In the genomic region with DNA sequence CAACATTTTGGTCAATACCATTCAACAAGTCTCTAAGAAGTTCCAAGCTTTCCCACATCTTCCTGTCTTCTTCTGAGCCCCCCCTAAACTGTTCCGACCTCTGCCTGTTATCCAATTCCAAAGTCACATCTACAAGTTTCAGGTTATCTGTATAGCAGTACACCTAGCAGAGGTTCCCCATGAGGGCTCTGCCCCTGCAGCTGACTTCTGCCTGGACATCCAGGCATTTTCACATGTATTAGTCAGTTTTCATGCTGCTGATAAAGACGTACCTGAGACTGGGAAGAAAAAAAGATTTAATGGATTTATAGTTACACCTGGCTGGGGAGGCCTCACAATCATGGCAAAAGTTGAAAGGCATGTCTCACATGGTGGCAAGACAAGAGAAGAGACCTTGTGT, we compare ENCODE assay signal across 29 cellular contexts. TPM values are rescaled to one million over a fixed set of nuclear protein-coding genes. Genes with fewer than 3 reads are reported as not detected.
DNase-seq lines count a peak whose midpoint lies in the region; ATAC-seq, FAIRE-seq and TF ChIP-seq lines count a peak whose summit lies in the region.
"Had no signal": no experiment of that assay in that cellular context is flagged by ENCODE, and none has a peak within 500 bp of the region (broad histone marks: within the 10 kb centered on the region; RNA-seq: fewer than 3 reads in every experiment).

No MANE protein-coding gene starts in this region.

- no peak overlapping the region for H2AK5ac ChIP-seq in mesendoderm (ENCODE audit: low read length)

- no peaks in the 10 kb centered on the region for H4K20me1 ChIP-seq in GM12878 (ENCODE audit: control insufficient read depth, insufficient read depth)
- H4K20me1 ChIP-seq: BLaER1 had no signal

- ATAC-seq in GM12878 = no peak

- H4K8ac ChIP-seq in mesendoderm (ENCODE audit: low read depth, low read length) = no peak overlapping the region

- H3K27ac ChIP-seq in GM12878 (ENCODE audit: control insufficient read depth, insufficient read depth) (no peak overlapping the region), mesendoderm (ENCODE audit: low read depth, low read length) (no peak overlapping the region)
- H3K27ac ChIP-seq: BLaER1 had no signal

- TF ChIP-seq EP300 in GM12878 (IDR thresholded peaks at IDR 0.05; ENCODE audit: borderline replicate concordance in 1 of 2, control insufficient read depth in 1 of 2, low read depth in 2 of 2, low read length in 2 of 2) = no peak

- peak; percentile 36 for DNase-seq in DMS53 (lab: John Stamatoyannopoulos, UW)
- DNase-seq in DMS53 treated with DMSO at 0.1 percent for 48 hours (lab: John Stamatoyannopoulos, UW; ENCODE audit: unreplicated experiment) = no peak
- DNase-seq in GM12878 (ENCODE audit: low read depth, low spot score) = no peak
- DNase-seq in mesendoderm = peak; percentile 22
- DNase-seq in NCI-H524 treated with DMSO at 0.1 percent for 48 hours (lab: John Stamatoyannopoulos, UW) = no peak
- no peak for DNase-seq in NCI-H128 (lab: John Stamatoyannopoulos, UW; ENCODE audit: unreplicated experiment)
- no peak for DNase-seq in SK-N-DZ (ENCODE audit: low spot score)
- DNase-seq: 8988T; ACHN; BE2C; C1 segment of cervical spinal cord; CD4-positive, alpha-beta memory T cell; CD4-positive, CD25-positive, alpha-beta regulatory T cell; CD8-positive, alpha-beta memory T cell; COR-L47; DMS153; DMS79; DND-41; EL; GDM1 had no signal

- H3K56ac ChIP-seq in mesendoderm (ENCODE audit: low read length) = no peak overlapping the region

- H3K9me3 ChIP-seq in GM12878 (replicated peaks; ENCODE audit: control insufficient read depth, insufficient read depth, low read length) = peaks cover 10% of the 10 kb centered on the region; the same call in 2 of the 3 replicates

- TF ChIP-seq CTCF in GM12878 (IDR thresholded peaks at IDR 0.05 in 2 of 3, conservative IDR thresholded peaks at IDR 0.05 in 1 of 3; ENCODE audit: control insufficient read depth in 2 of 3, extremely low read depth in 1 of 3, insufficient read depth in 1 of 3, low read depth in 3 of 3, low read length in 3 of 3) = no peak

- TF ChIP-seq POLR2A in GM12878 (IDR thresholded peaks at IDR 0.05; ENCODE audit: low read depth, low read length) = no peak

- BruUV-seq in GM12878 (replicated peaks; lab: Mats Ljungman, UMichigan) = no TSS peak

- SMC1A ChIA-PET in GM12878 (lab: Charles Lee; ENCODE audit: uncharacterized antibody, unreplicated experiment) = no interaction called here

- no peaks in the 10 kb centered on the region; a peak in 1 of 4 replicates for H3K27me3 ChIP-seq in GM12878 (replicated peaks in 1 of 2; ENCODE audit: control insufficient read depth in 2 of 2, insufficient read depth in 2 of 2, low read length in 1 of 2)
- H3K27me3 ChIP-seq in mesendoderm (ENCODE audit: insufficient read depth, low read length, poor library complexity) = no peaks in the 10 kb centered on the region
- H3K27me3 ChIP-seq: BE2C, BLaER1 had no signal

- no peak for TF ChIP-seq RAD21 in GM12878 (IDR thresholded peaks at IDR 0.05; ENCODE audit: insufficient read depth, low read depth, low read length)

- CTCF ChIA-PET in GM12878 (lab: Yijun Ruan, JAX) = no interaction called here

- H2BK120ac ChIP-seq in mesendoderm (ENCODE audit: low read depth, low read length) = no peak overlapping the region

- H2BK15ac ChIP-seq in mesendoderm (replicated peaks; ENCODE audit: low read depth) = no peak overlapping the region

- intact Hi-C loops in GM12878 (cut with micrococcal nuclease; ENCODE audit: unreplicated experiment) = no loop called here

- H3K79me2 ChIP-seq in GM12878 (ENCODE audit: control insufficient read depth, insufficient read depth, low read length) (no peaks in the 10 kb centered on the region), mesendoderm (ENCODE audit: control insufficient read depth, insufficient read depth, low read length) (no peaks in the 10 kb centered on the region)

- no peak overlapping the region for H3K23ac ChIP-seq in mesendoderm (ENCODE audit: low read length)

- no peak overlapping the region for H2BK5ac ChIP-seq in mesendoderm (ENCODE audit: low read length)

- no peak overlapping the region for H2AFZ ChIP-seq in GM12878 (ENCODE audit: control insufficient read depth, low read depth, low read length)

- H3K4me3 ChIP-seq in GM12878 (no peak overlapping the region), mesendoderm (ENCODE audit: low read length) (no peak overlapping the region)
- H3K4me3 ChIP-seq: BLaER1 had no signal

- H3K36me3 ChIP-seq in GM12878 (ENCODE audit: control insufficient read depth in 2 of 2, insufficient read depth in 2 of 2, low read length in 1 of 2) = no peaks in the 10 kb centered on the region
- H3K36me3 ChIP-seq in mesendoderm (ENCODE audit: control insufficient read depth, insufficient read depth, low read length) = no peaks in the 10 kb centered on the region
- H3K36me3 ChIP-seq: BE2C, BLaER1 had no signal

- no peak overlapping the region for H3K4me2 ChIP-seq in GM12878 (ENCODE audit: control insufficient read depth, insufficient read depth)
- H3K4me2 ChIP-seq in mesendoderm (ENCODE audit: low read length) = no peak overlapping the region
- H3K4me2 ChIP-seq: BLaER1 had no signal

- H3K9ac ChIP-seq in GM12878 (ENCODE audit: control insufficient read depth, insufficient read depth, low read length) (no peak overlapping the region), mesendoderm (ENCODE audit: low read length) (no peak overlapping the region)
- H3K9ac ChIP-seq: BLaER1 had no signal

- RAD21 ChIA-PET in GM12878 (lab: Charles Lee; ENCODE audit: unreplicated experiment) = no interaction called here

- H3K18ac ChIP-seq in mesendoderm (ENCODE audit: low read length) = no peak overlapping the region

- POLR2A ChIA-PET in GM12878 (lab: Charles Lee) = no interaction called here

- no peak overlapping the region for H3K4ac ChIP-seq in mesendoderm (ENCODE audit: low read depth, low read length)

- no peak for FAIRE-seq in GM12878 (lab: Jason Lieb, UNC)
- FAIRE-seq: A204.1, GM12891, GM19239 had no signal

- H3K4me1 ChIP-seq in GM12878 (ENCODE audit: control insufficient read depth, insufficient read depth, low read length) (no peaks in the 10 kb centered on the region), mesendoderm (ENCODE audit: control insufficient read depth, low read depth, low read length) (no peaks in the 10 kb centered on the region)
- H3K4me1 ChIP-seq: BE2C, BLaER1 had no signal

- in situ Hi-C loops in GM12878 (cut with MboI) = no loop called here

- WGBS in GM12878 (ENCODE audit: insufficient coverage, insufficient replicate concordance, low lambda C conversion rate, missing lambda C conversion rate) = 13% methylated on average over 2 of the region's 2 CpGs
- no CpG with 5 or more reads among the region's 2 CpGs for WGBS in mesendoderm (ENCODE audit: extremely low coverage, insufficient coverage, low lambda C conversion rate)

- H3K79me1 ChIP-seq in mesendoderm (ENCODE audit: low read length) = no peaks in the 10 kb centered on the region

- H4K5ac ChIP-seq in mesendoderm (ENCODE audit: low read length) = no peak overlapping the region

RNA-seq across cellular contexts. Expression of gene PLA2G1B, which starts 10.2 kb away (rescaled TPM):
- not detected in 2 replicates for total RNA-seq in GM12878 (2013; cell fraction: nucleolus; rRNA removed)
- not detected in 2 replicates for total RNA-seq in GM12878 (2014; rRNA removed)
- total RNA-seq in GM12878 (2014; rRNA removed; fragmentation: Illumina TruSeq; extraction: Trizol) = not detected in 2 replicates
- 2.5 TPM in 1 of 2 replicates, not detected in the other for total RNA-seq in GM12878 (2021)
- not detected for polyA plus RNA-seq in GM12878 (2011; ENCODE audit: low read depth)
- polyA plus RNA-seq in GM12878 (2011; rRNA removed) = not detected in 2 replicates
- polyA plus RNA-seq in GM12878 (2011; cell fraction: cytosol; rRNA removed) = not detected in 2 replicates
- not detected in 2 replicates for polyA plus RNA-seq in GM12878 (2011; cell fraction: nucleus; rRNA removed)
- polyA plus RNA-seq in GM12878 (2012) = not detected in 2 replicates
- not detected in 2 replicates for polyA plus RNA-seq in GM12878 (2014; fragmentation: Illumina TruSeq; extraction: Trizol)
- not detected for polyA plus RNA-seq in GM12878 (2014; fragmentation: Nextera tagmentation; extraction: Ambion mirVana)
- not detected in 2 replicates for polyA plus RNA-seq in GM12878 (2014; rRNA removed)
- polyA plus RNA-seq in GM12878 (2016; fragmentation: Nextera tagmentation; extraction: Ambion mirVana) = not detected
- not detected in 2 replicates for polyA minus RNA-seq in GM12878 (2011; rRNA and poly(A)+ RNA removed)
- polyA minus RNA-seq in GM12878 (2011; cell fraction: cytosol; rRNA and poly(A)+ RNA removed) = not detected in 2 replicates
- polyA minus RNA-seq in GM12878 (2011; cell fraction: nucleus; rRNA and poly(A)+ RNA removed) = not detected in 2 replicates
- polyA plus RNA-seq in mesendoderm (2013, experiment 1 of 2) = not detected
- polyA plus RNA-seq in mesendoderm (2013, experiment 2 of 2) = not detected
- not detected in 2 replicates for polyA plus RNA-seq in SK-N-DZ (2014; cell fraction: cytosol; rRNA removed)
- not detected in 2 replicates for polyA plus RNA-seq in SK-N-DZ (2014; cell fraction: nucleus; rRNA removed)
- total RNA-seq: A673; CD4-positive, alpha-beta memory T cell; CD4-positive, CD25-positive, alpha-beta regulatory T cell; CD8-positive, alpha-beta memory T cell; Daoy; G401 had no signal
- polyA plus RNA-seq: CD14-positive monocyte; CD8-positive, alpha-beta memory T cell had no signal

RNA-seq across cellular contexts. Expression of gene MSI1, which starts 31.2 kb away (rescaled TPM):
- not detected in 2 replicates for total RNA-seq in GM12878 (2013; cell fraction: nucleolus; rRNA removed)
- total RNA-seq in GM12878 (2014; rRNA removed) (not detected in 2 replicates), GM12878 (2014; rRNA removed; fragmentation: Illumina TruSeq; extraction: Trizol) (not detected in 2 replicates), GM12878 (2021) (0.16 TPM in 1 of 2 replicates, not detected in the other)
- not detected for polyA plus RNA-seq in GM12878 (2011; ENCODE audit: low read depth)
- polyA plus RNA-seq in GM12878 (2011; rRNA removed) (not detected in 2 replicates), GM12878 (2014; fragmentation: Illumina TruSeq; extraction: Trizol) (not detected in 2 replicates), GM12878 (2014; fragmentation: Nextera tagmentation; extraction: Ambion mirVana) (not detected), GM12878 (2014; rRNA removed) (not detected in 2 replicates), GM12878 (2016; fragmentation: Nextera tagmentation; extraction: Ambion mirVana) (under 1 TPM in 1 of 2 experiments, not detected in 1; 0.04 TPM)
- not detected in 2 replicates for polyA plus RNA-seq in GM12878 (2011; cell fraction: cytosol; rRNA removed)
- polyA plus RNA-seq in GM12878 (2011; cell fraction: nucleus; rRNA removed) = not detected in 2 replicates
- not detected in 2 replicates for polyA plus RNA-seq in GM12878 (2012)
- not detected in 2 replicates for polyA minus RNA-seq in GM12878 (2011; rRNA and poly(A)+ RNA removed)
- not detected in 2 replicates for polyA minus RNA-seq in GM12878 (2011; cell fraction: cytosol; rRNA and poly(A)+ RNA removed)
- not detected in 2 replicates for polyA minus RNA-seq in GM12878 (2011; cell fraction: nucleus; rRNA and poly(A)+ RNA removed)
- polyA plus RNA-seq in mesendoderm (2013, experiment 1 of 2) = 30.8 TPM
- polyA plus RNA-seq in mesendoderm (2013, experiment 2 of 2) = 29.9 TPM
- polyA plus RNA-seq in SK-N-DZ (2014; cell fraction: cytosol; rRNA removed) = 18.3 and 21.3 TPM in 2 replicates
- 9.6 and 10.6 TPM in 2 replicates for polyA plus RNA-seq in SK-N-DZ (2014; cell fraction: nucleus; rRNA removed)
- total RNA-seq: CD4-positive, alpha-beta memory T cell; CD4-positive, CD25-positive, alpha-beta regulatory T cell had no signal
- polyA plus RNA-seq: AG04450; CD14-positive monocyte; CD4-positive, alpha-beta memory T cell; CD4-positive, CD25-positive, alpha-beta regulatory T cell; CD8-positive, alpha-beta memory T cell had no signal

RNA-seq across cellular contexts. Expression of gene SIRT4, which starts 35.6 kb away (rescaled TPM):
- total RNA-seq in GM12878 (2013; cell fraction: nucleolus; rRNA removed) = 1.1 and 1.5 TPM in 2 replicates
- 0.33 and 0.45 TPM in 2 replicates for total RNA-seq in GM12878 (2014; rRNA removed)
- total RNA-seq in GM12878 (2014; rRNA removed; fragmentation: Illumina TruSeq; extraction: Trizol) = 0.28 and 0.36 TPM in 2 replicates
- total RNA-seq in GM12878 (2021) = 0.31 and 0.74 TPM in 2 replicates
- 0.31 TPM for polyA plus RNA-seq in GM12878 (2011; ENCODE audit: low read depth)
- 0.42 and 0.46 TPM in 2 replicates for polyA plus RNA-seq in GM12878 (2011; rRNA removed)
- polyA plus RNA-seq in GM12878 (2011; cell fraction: cytosol; rRNA removed) = 0.28 and 0.90 TPM in 2 replicates
- 0.15 and 0.34 TPM in 2 replicates for polyA plus RNA-seq in GM12878 (2011; cell fraction: nucleus; rRNA removed)
- polyA plus RNA-seq in GM12878 (2012) = 0.26 and 0.81 TPM in 2 replicates
- polyA plus RNA-seq in GM12878 (2014; fragmentation: Illumina TruSeq; extraction: Trizol) = 0.43 and 0.92 TPM in 2 replicates
- under 1 TPM; 0.79 to 0.98 TPM for polyA plus RNA-seq in GM12878 (2014; fragmentation: Nextera tagmentation; extraction: Ambion mirVana)
- polyA plus RNA-seq in GM12878 (2014; rRNA removed) = 0.19 TPM in 2 replicates
- under 1 TPM; 0.48 to 0.86 TPM for polyA plus RNA-seq in GM12878 (2016; fragmentation: Nextera tagmentation; extraction: Ambion mirVana)
- 2.1 TPM in 1 of 2 replicates, not detected in the other for polyA minus RNA-seq in GM12878 (2011; rRNA and poly(A)+ RNA removed)
- polyA minus RNA-seq in GM12878 (2011; cell fraction: cytosol; rRNA and poly(A)+ RNA removed) = not detected in 2 replicates
- 0.36 TPM in 1 of 2 replicates, not detected in the other for polyA minus RNA-seq in GM12878 (2011; cell fraction: nucleus; rRNA and poly(A)+ RNA removed)
- 0.88 TPM for polyA plus RNA-seq in mesendoderm (2013, experiment 1 of 2)
- 0.81 TPM for polyA plus RNA-seq in mesendoderm (2013, experiment 2 of 2)
- 3.7 and 4.6 TPM in 2 replicates for polyA plus RNA-seq in SK-N-DZ (2014; cell fraction: cytosol; rRNA removed)
- polyA plus RNA-seq in SK-N-DZ (2014; cell fraction: nucleus; rRNA removed) = 0.33 and 2.4 TPM in 2 replicates

RNA-seq across cellular contexts. Expression of gene RNU4-1, which starts 44.7 kb away (rescaled TPM):
- total RNA-seq in GM12878 (2013; cell fraction: nucleolus; rRNA removed) = under 0.01 TPM in 2 replicates
- total RNA-seq in GM12878 (2014; rRNA removed) = under 0.01 TPM in 2 replicates
- 15,175 and 15,332 TPM in 2 replicates for total RNA-seq in GM12878 (2014; rRNA removed; fragmentation: Illumina TruSeq; extraction: Trizol)
- 4,154 and 4,718 TPM in 2 replicates for total RNA-seq in GM12878 (2021)
- not detected for polyA plus RNA-seq in GM12878 (2011; ENCODE audit: low read depth)
- polyA plus RNA-seq in GM12878 (2011; rRNA removed) = under 0.01 and 92.4 TPM in 2 replicates
- polyA plus RNA-seq in GM12878 (2011; cell fraction: cytosol; rRNA removed) = under 0.01 TPM in 2 replicates
- under 0.01 TPM in 2 replicates for polyA plus RNA-seq in GM12878 (2011; cell fraction: nucleus; rRNA removed)
- polyA plus RNA-seq in GM12878 (2012) = 1,260 TPM in 1 of 2 replicates, not detected in the other
- polyA plus RNA-seq in GM12878 (2014; fragmentation: Illumina TruSeq; extraction: Trizol) = not detected in 2 replicates
- 10 to 100 TPM in 1 of 2 experiments, not detected in 1; 11.5 TPM for polyA plus RNA-seq in GM12878 (2014; fragmentation: Nextera tagmentation; extraction: Ambion mirVana)
- not detected in 2 replicates for polyA plus RNA-seq in GM12878 (2014; rRNA removed)
- 1 to 10 TPM; 3.5 to 7.1 TPM for polyA plus RNA-seq in GM12878 (2016; fragmentation: Nextera tagmentation; extraction: Ambion mirVana)
- under 0.01 and 37,029 TPM in 2 replicates for polyA minus RNA-seq in GM12878 (2011; rRNA and poly(A)+ RNA removed)
- polyA minus RNA-seq in GM12878 (2011; cell fraction: cytosol; rRNA and poly(A)+ RNA removed) = 87,323 and 92,282 TPM in 2 replicates
- under 0.01 TPM in 2 replicates for polyA minus RNA-seq in GM12878 (2011; cell fraction: nucleus; rRNA and poly(A)+ RNA removed)
- not detected for polyA plus RNA-seq in mesendoderm (2013, experiment 1 of 2)
- not detected for polyA plus RNA-seq in mesendoderm (2013, experiment 2 of 2)
- not detected in 2 replicates for polyA plus RNA-seq in SK-N-DZ (2014; cell fraction: cytosol; rRNA removed)
- not detected in 2 replicates for polyA plus RNA-seq in SK-N-DZ (2014; cell fraction: nucleus; rRNA removed)
- total RNA-seq: G401 had no signal
- polyA plus RNA-seq: AG04450; CD14-positive monocyte; CD4-positive, alpha-beta memory T cell; CD4-positive, CD25-positive, alpha-beta regulatory T cell; CD8-positive, alpha-beta memory T cell had no signal

RNA-seq across cellular contexts. Expression of gene RNU4-2, which starts 46.0 kb away (rescaled TPM):
- under 0.01 TPM in 2 replicates for total RNA-seq in GM12878 (2013; cell fraction: nucleolus; rRNA removed)
- under 0.01 TPM in 2 replicates for total RNA-seq in GM12878 (2014; rRNA removed)
- 15,110 and 15,384 TPM in 2 replicates for total RNA-seq in GM12878 (2014; rRNA removed; fragmentation: Illumina TruSeq; extraction: Trizol)
- 4,315 and 4,845 TPM in 2 replicates for total RNA-seq in GM12878 (2021)
- polyA plus RNA-seq in GM12878 (2011; ENCODE audit: low read depth) = not detected
- under 0.01 and 61.6 TPM in 2 replicates for polyA plus RNA-seq in GM12878 (2011; rRNA removed)
- polyA plus RNA-seq in GM12878 (2011; cell fraction: cytosol; rRNA removed) = under 0.01 TPM in 2 replicates
- under 0.01 TPM in 2 replicates for polyA plus RNA-seq in GM12878 (2011; cell fraction: nucleus; rRNA removed)
- polyA plus RNA-seq in GM12878 (2012) = 1,178 TPM in 1 of 2 replicates, not detected in the other
- polyA plus RNA-seq in GM12878 (2014; fragmentation: Illumina TruSeq; extraction: Trizol) = not detected in 2 replicates
- polyA plus RNA-seq in GM12878 (2014; fragmentation: Nextera tagmentation; extraction: Ambion mirVana) = not detected
- not detected in 2 replicates for polyA plus RNA-seq in GM12878 (2014; rRNA removed)
- 1 to 10 TPM; 3.5 to 7.1 TPM for polyA plus RNA-seq in GM12878 (2016; fragmentation: Nextera tagmentation; extraction: Ambion mirVana)
- polyA minus RNA-seq in GM12878 (2011; rRNA and poly(A)+ RNA removed) = under 0.01 and 42,665 TPM in 2 replicates
- polyA minus RNA-seq in GM12878 (2011; cell fraction: cytosol; rRNA and poly(A)+ RNA removed) = 81,390 and 81,852 TPM in 2 replicates
- polyA minus RNA-seq in GM12878 (2011; cell fraction: nucleus; rRNA and poly(A)+ RNA removed) = under 0.01 TPM in 2 replicates
- not detected for polyA plus RNA-seq in mesendoderm (2013, experiment 1 of 2)
- not detected for polyA plus RNA-seq in mesendoderm (2013, experiment 2 of 2)
- not detected in 2 replicates for polyA plus RNA-seq in SK-N-DZ (2014; cell fraction: cytosol; rRNA removed)
- not detected in 2 replicates for polyA plus RNA-seq in SK-N-DZ (2014; cell fraction: nucleus; rRNA removed)
- total RNA-seq: G401 had no signal
- polyA plus RNA-seq: CD4-positive, alpha-beta memory T cell had no signal

Comparison
In these comparisons a context has a peak if more than half of its experiments do, and no peak if none do; other contexts are left out.
1. DNase-seq: peak in DMS53 (single experiment) and mesendoderm (single experiment); none in DMS53 treated with DMSO at 0.1 percent for 48 hours (single experiment), GM12878 (single experiment), NCI-H524 treated with DMSO at 0.1 percent for 48 hours (single experiment), NCI-H128 (single experiment) and SK-N-DZ (single experiment).